Comparison of ENCODE assay signal across 1 cellular context in the genomic region with DNA sequence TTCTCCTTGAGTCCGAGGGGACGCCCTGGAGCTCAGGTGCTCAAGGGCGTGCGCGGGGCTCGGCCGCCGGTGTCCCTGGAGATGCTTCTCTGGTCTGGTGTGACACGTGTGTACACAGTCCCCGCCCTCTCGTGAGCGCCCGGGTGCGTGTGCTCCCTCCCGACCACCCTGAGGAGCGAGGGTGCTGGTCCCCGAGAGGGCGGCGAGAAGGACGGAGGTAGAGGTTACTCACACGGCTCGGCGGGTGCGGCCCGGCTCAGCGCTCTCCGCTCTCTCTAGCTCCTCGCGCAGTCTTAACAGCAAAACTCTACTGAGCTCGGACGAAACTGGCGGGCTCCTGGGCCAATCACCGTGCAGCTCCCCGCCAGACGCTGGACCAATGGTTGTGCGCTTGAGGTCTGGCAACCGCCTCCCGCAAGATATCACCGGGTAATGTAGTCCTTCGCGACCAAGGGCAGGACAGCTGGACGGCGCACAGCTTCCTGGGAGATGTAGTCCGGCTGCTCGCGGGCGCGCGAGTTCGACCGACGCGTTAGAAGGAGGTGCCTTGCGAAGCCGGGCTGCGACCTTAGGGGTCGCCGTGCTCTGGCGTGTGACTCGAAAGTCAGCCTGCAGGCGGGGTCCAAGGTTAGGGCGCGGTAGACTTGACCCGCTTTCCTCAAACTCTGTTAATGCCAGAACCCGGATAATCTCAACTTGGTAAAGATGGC.
TF ChIP-seq lines count a peak whose summit lies in the region.

A gene (minus strand): TSS at position 312 of the 710 bp plus-strand sequence. CDS start 2,669 bp downstream, outside the sequence.

TF ChIP-seq in WTC11, 78 proteins besides CTCF, POLR2A, EP300 and RAD21 (continued from another document):
- TF ChIP-seq, protein P1, sequence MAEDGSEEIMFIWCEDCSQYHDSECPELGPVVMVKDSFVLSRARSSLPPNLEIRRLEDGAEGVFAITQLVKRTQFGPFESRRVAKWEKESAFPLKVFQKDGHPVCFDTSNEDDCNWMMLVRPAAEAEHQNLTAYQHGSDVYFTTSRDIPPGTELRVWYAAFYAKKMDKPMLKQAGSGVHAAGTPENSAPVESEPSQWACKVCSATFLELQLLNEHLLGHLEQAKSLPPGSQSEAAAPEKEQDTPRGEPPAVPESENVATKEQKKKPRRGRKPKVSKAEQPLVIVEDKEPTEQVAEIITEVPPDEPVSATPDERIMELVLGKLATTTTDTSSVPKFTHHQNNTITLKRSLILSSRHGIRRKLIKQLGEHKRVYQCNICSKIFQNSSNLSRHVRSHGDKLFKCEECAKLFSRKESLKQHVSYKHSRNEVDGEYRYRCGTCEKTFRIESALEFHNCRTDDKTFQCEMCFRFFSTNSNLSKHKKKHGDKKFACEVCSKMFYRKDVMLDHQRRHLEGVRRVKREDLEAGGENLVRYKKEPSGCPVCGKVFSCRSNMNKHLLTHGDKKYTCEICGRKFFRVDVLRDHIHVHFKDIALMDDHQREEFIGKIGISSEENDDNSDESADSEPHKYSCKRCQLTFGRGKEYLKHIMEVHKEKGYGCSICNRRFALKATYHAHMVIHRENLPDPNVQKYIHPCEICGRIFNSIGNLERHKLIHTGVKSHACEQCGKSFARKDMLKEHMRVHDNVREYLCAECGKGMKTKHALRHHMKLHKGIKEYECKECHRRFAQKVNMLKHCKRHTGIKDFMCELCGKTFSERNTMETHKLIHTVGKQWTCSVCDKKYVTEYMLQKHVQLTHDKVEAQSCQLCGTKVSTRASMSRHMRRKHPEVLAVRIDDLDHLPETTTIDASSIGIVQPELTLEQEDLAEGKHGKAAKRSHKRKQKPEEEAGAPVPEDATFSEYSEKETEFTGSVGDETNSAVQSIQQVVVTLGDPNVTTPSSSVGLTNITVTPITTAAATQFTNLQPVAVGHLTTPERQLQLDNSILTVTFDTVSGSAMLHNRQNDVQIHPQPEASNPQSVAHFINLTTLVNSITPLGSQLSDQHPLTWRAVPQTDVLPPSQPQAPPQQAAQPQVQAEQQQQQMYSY (CRISPR knock-in tag; IDR thresholded peaks at IDR 0.05), result no peak
- no peak for TF ChIP-seq ZNF219 (CRISPR knock-in tag; IDR thresholded peaks at IDR 0.05; ENCODE audit: borderline replicate concordance)
- TF ChIP-seq EMX1 (CRISPR knock-in tag; IDR thresholded peaks at IDR 0.05), result no peak
- TF ChIP-seq TP53 (CRISPR knock-in tag; IDR thresholded peaks at IDR 0.05), result 0 out of 2 replicates have a peak, but pooled peaks have one; percentile 35
- no peak for TF ChIP-seq RELA (CRISPR knock-in tag; IDR thresholded peaks at IDR 0.05; ENCODE audit: borderline replicate concordance)
TF ChIP-seq in WTC11: peak in this region for 19.
